7 cellular contexts compared by ENCODE assay signal in the genomic region with DNA sequence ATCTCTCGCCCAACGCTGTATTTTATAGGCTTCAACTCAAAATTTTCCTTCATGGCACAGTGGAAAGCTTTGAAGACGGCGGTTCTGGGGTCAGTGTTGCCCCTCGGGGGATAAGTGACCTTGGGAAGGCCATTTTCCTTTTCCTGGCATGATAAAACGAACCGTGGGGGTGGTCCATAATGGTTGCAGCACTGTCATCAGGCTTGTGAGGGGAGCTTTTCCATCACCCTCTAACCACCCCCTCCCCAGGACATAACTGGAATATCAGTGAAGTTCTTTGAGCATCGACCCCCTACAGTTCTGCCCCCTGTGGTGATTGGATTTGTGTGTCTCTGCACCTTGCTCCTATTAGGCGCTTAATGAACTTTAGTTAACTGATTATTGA. TPM values are rescaled to one million over a fixed set of nuclear protein-coding genes. Genes with fewer than 3 reads are reported as not detected.
A peak's percentile ranks its signal among the peaks of the same experiment; 100 is the strongest.
DNase-seq lines count a peak whose midpoint lies in the region; ATAC-seq and TF ChIP-seq lines count a peak whose summit lies in the region.

No MANE protein-coding gene starts in this region.

- POLR2A ChIA-PET in OCI-LY7 (lab: Charles Lee) = interaction anchor here (0.7 to 1.5 kb wide), 4 partner anchors 50 to 169 kb away, joined by 3 to 4 read pairs (median 3); no protein-coding TSS in a partner anchor

- H3K4me1 ChIP-seq in OCI-LY7 (ENCODE audit: insufficient read depth, low read length, poor library complexity, severe bottlenecking) = peaks cover 21% of the 10 kb centered on the region

- H4K20me1 ChIP-seq in OCI-LY7 (ENCODE audit: insufficient read depth, low read length) = no peaks in the 10 kb centered on the region

- peak overlapping the region; percentile 72 for H3K4me2 ChIP-seq in OCI-LY7 (ENCODE audit: low read length)

- no peaks in the 10 kb centered on the region for H3K79me2 ChIP-seq in OCI-LY7 (ENCODE audit: insufficient read depth, low read depth, low read length)

- peak; percentile 18; the same call in 1 of the 2 replicates for TF ChIP-seq CTCF in GM12875 (IDR thresholded peaks at IDR 0.05; ENCODE audit: borderline replicate concordance, insufficient read depth, low read depth, low read length)
- peak; percentile 60 for TF ChIP-seq CTCF in OCI-LY7 (conservative IDR thresholded peaks at IDR 0.05; ENCODE audit: low read length)
- no peak for TF ChIP-seq CTCF in omental fat pad (IDR thresholded peaks at IDR 0.05)

- H3K27ac ChIP-seq in OCI-LY7 (ENCODE audit: low read depth, low read length, poor library complexity, severe bottlenecking) = no peak overlapping the region
- peak overlapping the region; percentile 85 for H3K27ac ChIP-seq in epithelial cell of prostate

- peak; percentile 0 for ATAC-seq in omental fat pad (ENCODE audit: low FRiP score)
- no peak for ATAC-seq in HG02642 (IDR thresholded peaks at IDR 0.05; ENCODE audit: poor library complexity, unreplicated experiment)

- CTCF ChIA-PET in OCI-LY7 (lab: Charles Lee; ENCODE audit: unreplicated experiment) = interaction anchor here (1.0 to 1.3 kb wide), 2 partner anchors 106 to 163 kb away, joined by 3 read pairs; no protein-coding TSS in a partner anchor

- no peaks in the 10 kb centered on the region for H3K9me3 ChIP-seq in OCI-LY7 (ENCODE audit: low read length)

- no peaks in the 10 kb centered on the region for H3K36me3 ChIP-seq in OCI-LY7 (ENCODE audit: insufficient read depth, low read length)

- no TSS peak for BruUV-seq in OCI-LY7 (replicated peaks; lab: Mats Ljungman, UMichigan)

- peak; percentile 44 for DNase-seq in OCI-LY7 (ENCODE audit: low spot score)
- no peak for DNase-seq in epithelial cell of prostate (ENCODE audit: low read depth, low spot score)
- DNase-seq in omental fat pad (ENCODE audit: low spot score) = no peak
- DNase-seq in midbrain (lab: John Stamatoyannopoulos, UW) = no peak
- DNase-seq in HCEC 1CT = no peak

- no peaks in the 10 kb centered on the region for H3K9me2 ChIP-seq in OCI-LY7 (ENCODE audit: insufficient read depth, low read length)

- intact Hi-C loops in OCI-LY7 (cut with micrococcal nuclease; ENCODE audit: unreplicated experiment) = loop anchor here (1.0 to 2.0 kb wide), 3 partner anchors 45 to 72 kb away; no protein-coding TSS in a partner anchor

- H3K4me3 ChIP-seq in GM12875 (ENCODE audit: low read depth, low read length) (peak overlapping the region; percentile 73), OCI-LY7 (ENCODE audit: low read depth, low read length, poor library complexity, severe bottlenecking) (peak overlapping the region; percentile 74)

- peak overlapping the region; percentile 91 for H2AFZ ChIP-seq in OCI-LY7 (ENCODE audit: low read length)

RNA-seq across cellular contexts. Expression of gene FOS, which starts 16.0 kb away (rescaled TPM):
- 12.4 and 16.9 TPM in 2 replicates for total RNA-seq in OCI-LY7 (2014; rRNA removed; shearing (Covaris generic))
- total RNA-seq in OCI-LY7 (2022) (3.3 and 4.6 TPM in 2 replicates), omental fat pad (1,000 to 10,000 TPM in 3 of 4 donors, 100 to 1,000 TPM in 1; 935 to 2,479 (median 2,174) TPM)

Comparison
In these comparisons a context has a peak if more than half of its experiments do, and no peak if none do; other contexts are left out.
1. CTCF ChIP-seq: peak in GM12875 (single experiment) and OCI-LY7 (single experiment); none in omental fat pad (0 of 3).
2. RNA of gene FOS, which starts 16.0 kb away (total RNA-seq): 935 to 2,479 TPM in omental fat pad; 3.3 to 16.9 TPM in OCI-LY7; every median in the first group is over 10 times any median in the second.